In genomic region chr5:98474211-98474610, GRCh38 we compare ENCODE assay signal across 23 cellular contexts.
"Had no signal": no experiment of that assay in that cellular context is flagged by ENCODE, and none has a peak within 500 bp of the region (broad histone marks: within the 10 kb centered on the region; RNA-seq: fewer than 3 reads in every experiment).

No MANE protein-coding gene starts in this region.

- H3K9me3 ChIP-seq: gastrocnemius medialis, left lung, neutrophil, right lobe of liver, stomach, thyroid gland, upper lobe of left lung, uterus had no signal

- H3K4me3 ChIP-seq: coronary artery, gastrocnemius medialis, hepatocyte, left lung, right lobe of liver, stomach, thyroid gland, upper lobe of left lung, uterus had no signal

- H3K4me2 ChIP-seq: hepatocyte had no signal

- H3K4me1 ChIP-seq: gastrocnemius medialis, left lung, parathyroid adenoma, right lobe of liver, stomach, thyroid gland, upper lobe of left lung, uterus had no signal

- FAIRE-seq: endometrium, kidney had no signal

- DNase-seq: dermis blood vessel endothelial cell; effector memory CD4-positive, alpha-beta T cell; erythroblast; gastrocnemius medialis; head of caudate nucleus; kidney; left lung; mammary epithelial cell; natural killer cell; right lobe of liver; stimulated activated CD4-positive, alpha-beta T cell treated with anti-CD3 and anti-CD28 coated beads, Interleukin-2, amount 100 ng/mL, for 24 hours; stimulated activated CD4-positive, alpha-beta T cell treated with anti-CD3 and anti-CD28 coated beads, Interleukin-4, amount 100 ng/mL, for 24 hours; stimulated activated naive CD4-positive, alpha-beta T cell treated with Interleukin-2 at 50 U/mL for 16 hours; stomach; thyroid gland; upper lobe of left lung; uterus had no signal

- H3K36me3 ChIP-seq: gastrocnemius medialis, left lung, neutrophil, right lobe of liver, stomach, thyroid gland, upper lobe of left lung, uterus had no signal

- H2AFZ ChIP-seq: hepatocyte, parathyroid adenoma had no signal

- H3K27ac ChIP-seq: coronary artery, gastrocnemius medialis, hepatocyte, left lung, neutrophil, parathyroid adenoma, right lobe of liver, stomach, thyroid gland, upper lobe of left lung, uterus had no signal

- ATAC-seq: gastrocnemius medialis; left lung; natural killer cell; right lobe of liver; stimulated activated effector memory CD8-positive, alpha-beta T cell treated with anti-CD3 and anti-CD28 coated beads, Interleukin-12 subunit alpha, Interleukin-12 subunit beta, amount 100 ng/mL, for 72 hours had no signal

- H3K27me3 ChIP-seq: gastrocnemius medialis, hepatocyte, left lung, neutrophil, right lobe of liver, stomach, thyroid gland, upper lobe of left lung, uterus had no signal

- H3K9ac ChIP-seq: parathyroid adenoma had no signal
